1 cellular context compared by ENCODE assay signal in genomic region chr1:167926486-167926997, GRCh38.
A peak's percentile ranks its signal among the peaks of the same experiment; 100 is the strongest.
TF ChIP-seq lines count a peak whose summit lies in the region.

No MANE protein-coding gene starts in this region.

TF ChIP-seq in HepG2, 621 proteins besides CTCF, POLR2A, EP300 and RAD21 (continued from another document and continues in another):
- TF ChIP-seq ZNF687 (CRISPR knock-in tag; IDR thresholded peaks at IDR 0.05) (peak; percentile 52), FIP1L1 (IDR thresholded peaks at IDR 0.05; ENCODE audit: borderline replicate concordance, insufficient read depth, low read depth, low read length) (no peak), ZNF136 (CRISPR knock-in tag; IDR thresholded peaks at IDR 0.05; ENCODE audit: low read depth) (no peak), CCDC6 (CRISPR knock-in tag; IDR thresholded peaks at IDR 0.05) (no peak), CBX2 (IDR thresholded peaks at IDR 0.05; ENCODE audit: low read depth, low read length) (no peak), CBX2 (CRISPR knock-in tag; IDR thresholded peaks at IDR 0.05; ENCODE audit: low read depth) (no peak), FOXO1 (CRISPR knock-in tag; IDR thresholded peaks at IDR 0.05) (0 out of 2 replicates have a peak, but pooled peaks have one; percentile 19), ZNF709 (CRISPR knock-in tag; IDR thresholded peaks at IDR 0.05) (no peak), ZBTB14 (CRISPR knock-in tag; IDR thresholded peaks at IDR 0.05) (0 out of 2 replicates have a peak, but pooled peaks have one; percentile 25), ZNF704 (CRISPR knock-in tag; IDR thresholded peaks at IDR 0.05; ENCODE audit: borderline replicate concordance) (no peak), CCAR2 (optimal IDR thresholded peaks at IDR 0.05; ENCODE audit: low read depth, low read length) (no peak), ZNF407 (CRISPR knock-in tag; IDR thresholded peaks at IDR 0.05; ENCODE audit: not compliant biosample characterization) (no peak), ZNF562 (CRISPR knock-in tag; IDR thresholded peaks at IDR 0.05; ENCODE audit: borderline replicate concordance) (no peak), ZMYM2 (CRISPR knock-in tag; IDR thresholded peaks at IDR 0.05) (no peak), ATRX (CRISPR knock-in tag; IDR thresholded peaks at IDR 0.05; ENCODE audit: borderline replicate concordance) (no peak), ZNF646 (CRISPR knock-in tag; IDR thresholded peaks at IDR 0.05) (no peak), PRDM15 (CRISPR knock-in tag; IDR thresholded peaks at IDR 0.05) (0 out of 2 replicates have a peak, but pooled peaks have one; percentile 26), ZNF746 (CRISPR knock-in tag; IDR thresholded peaks at IDR 0.05) (no peak), ZNF331 (CRISPR knock-in tag; IDR thresholded peaks at IDR 0.05) (peak; percentile 64; the same call in 1 of the 2 replicates), KDM1A (CRISPR knock-in tag; IDR thresholded peaks at IDR 0.05) (peak; percentile 71; the same call in 1 of the 2 replicates), HNRNPH1 (optimal IDR thresholded peaks at IDR 0.05; ENCODE audit: low read depth, low read length) (no peak), NFATC3 (CRISPR knock-in tag; IDR thresholded peaks at IDR 0.05) (no peak), TBL1XR1 (IDR thresholded peaks at IDR 0.05; ENCODE audit: borderline replicate concordance, low read length, partially characterized antibody) (no peak), ZMYM4 (CRISPR knock-in tag; IDR thresholded peaks at IDR 0.05) (peak; percentile 79), ERF (CRISPR knock-in tag; IDR thresholded peaks at IDR 0.05) (no peak), GZF1 (CRISPR knock-in tag; IDR thresholded peaks at IDR 0.05) (no peak), ZNF496 (CRISPR knock-in tag; IDR thresholded peaks at IDR 0.05; ENCODE audit: insufficient replicate concordance) (no peak), ZNF34 (CRISPR knock-in tag; IDR thresholded peaks at IDR 0.05; ENCODE audit: borderline replicate concordance) (no peak), SSRP1 (CRISPR knock-in tag; IDR thresholded peaks at IDR 0.05) (no peak), ZFP82 (CRISPR knock-in tag; IDR thresholded peaks at IDR 0.05; ENCODE audit: borderline replicate concordance) (no peak), ZNF232 (CRISPR knock-in tag; IDR thresholded peaks at IDR 0.05; ENCODE audit: borderline replicate concordance) (peak; percentile 49; the same call in 1 of the 2 replicates)
